ENCODE assay signal across 12 cellular contexts in the genomic region with DNA sequence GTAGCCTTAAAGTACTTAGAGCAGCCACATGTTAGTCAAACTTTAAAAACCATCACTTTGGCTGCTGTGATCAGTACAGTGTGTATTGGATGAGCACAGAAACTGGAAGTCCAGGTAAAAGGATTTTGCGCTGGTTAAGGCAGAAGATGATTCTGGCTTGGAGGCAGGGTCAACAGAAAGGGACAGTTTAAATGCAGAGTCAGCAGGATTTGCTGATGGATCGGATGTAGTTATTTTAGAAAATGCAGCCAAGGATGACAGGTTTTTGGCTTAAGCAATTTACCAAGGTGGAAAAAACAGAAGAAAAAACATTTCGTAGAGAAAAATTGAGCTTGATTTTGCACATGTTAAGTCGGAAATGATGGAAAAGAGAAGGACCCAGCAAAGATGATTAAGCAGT. TPM values are rescaled to one million over a fixed set of nuclear protein-coding genes. Genes with fewer than 3 reads are reported as not detected.
DNase-seq lines count a peak whose midpoint lies in the region; ATAC-seq and TF ChIP-seq lines count a peak whose summit lies in the region.
"Had no signal": no experiment of that assay in that cellular context is flagged by ENCODE, and none has a peak within 500 bp of the region (broad histone marks: within the 10 kb centered on the region; RNA-seq: fewer than 3 reads in every experiment).

No MANE protein-coding gene starts in this region.

- H3K79me2 ChIP-seq in trophoblast cell (ENCODE audit: control insufficient read depth, insufficient read depth, low read length, poor library complexity), result peaks cover 2% of the 10 kb centered on the region

- H3K36me3 Mint-ChIP-seq in CD4-positive, CD25-positive, alpha-beta regulatory T cell, result peaks cover 35% of the 10 kb centered on the region
- peaks cover 9% of the 10 kb centered on the region for H3K36me3 Mint-ChIP-seq in T-helper 17 cell (ENCODE audit: low read depth)
- peaks cover 16% of the 10 kb centered on the region for H3K36me3 Mint-ChIP-seq in glutamatergic neuron (ENCODE audit: unreplicated experiment)

- no peak overlapping the region for H2BK12ac ChIP-seq in trophoblast cell (ENCODE audit: low read length)

- no peak overlapping the region for H4K12ac ChIP-seq in trophoblast cell (ENCODE audit: low read depth, low read length)

- no peak overlapping the region for H3K4me3 ChIP-seq in CD4-positive, CD25-positive, alpha-beta regulatory T cell (ENCODE audit: low read depth, low read length)
- H3K4me3 ChIP-seq in gastrocnemius medialis (no peak overlapping the region), trophoblast cell (ENCODE audit: low read depth, low read length) (no peak overlapping the region)
- H3K4me3 ChIP-seq: BLaER1, GM23248, HAP-1 had no signal

- H4K91ac ChIP-seq in trophoblast cell (ENCODE audit: low read depth, low read length), result no peak overlapping the region

- TF ChIP-seq CTCF in glutamatergic neuron (IDR thresholded peaks at IDR 0.05; ENCODE audit: partially characterized antibody, unreplicated experiment) (no peak), gastrocnemius medialis (IDR thresholded peaks at IDR 0.05 in 4 of 5, conservative IDR thresholded peaks at IDR 0.05 in 1 of 5) (no peak)

- no peak overlapping the region for H2BK5ac ChIP-seq in trophoblast cell (ENCODE audit: low read depth, low read length, poor library complexity)

- H3K4me2 ChIP-seq in trophoblast cell (ENCODE audit: low read length), result no peak overlapping the region
- H3K4me2 ChIP-seq: BLaER1 had no signal

- no peaks in the 10 kb centered on the region for H3K9me3 ChIP-seq in CD4-positive, CD25-positive, alpha-beta regulatory T cell (ENCODE audit: control insufficient read depth in 2 of 2, low read length in 2 of 2)
- H3K9me3 ChIP-seq in T-helper 17 cell (ENCODE audit: control insufficient read depth, low read length, poor library complexity, severe bottlenecking) (no peaks in the 10 kb centered on the region), gastrocnemius medialis (no peaks in the 10 kb centered on the region), trophoblast cell (ENCODE audit: insufficient read depth, low read depth, low read length) (no peaks in the 10 kb centered on the region)
- H3K9me3 ChIP-seq: HAP-1 had no signal

- no peak for DNase-seq in CD4-positive, CD25-positive, alpha-beta regulatory T cell
- DNase-seq in T-helper 17 cell, result no peak
- no peak for DNase-seq in glutamatergic neuron
- DNase-seq in NCI-H2107 (lab: John Stamatoyannopoulos, UW), result no peak
- no peak for DNase-seq in gastrocnemius medialis
- no peak for DNase-seq in activated T-cell treated with anti-CD3 and anti-CD28 coated beads, Interleukin-2, amount 50 U/mL, for 1 hour
- no peak for DNase-seq in trophoblast cell
- DNase-seq: Calu3, DMS 273 treated with DMSO at 0.1 percent for 48 hours, GM23248 had no signal

- no peak overlapping the region for H3K4ac ChIP-seq in trophoblast cell (ENCODE audit: low read depth, low read length)

- intact Hi-C loops in gastrocnemius medialis (cut with DNase I; ENCODE audit: low total_unique reads), result no loop called here

- H3K4me1 Mint-ChIP-seq in CD4-positive, CD25-positive, alpha-beta regulatory T cell, result peaks cover 0 to 7% (median 5%) of the 10 kb centered on the region in 4 donors
- H3K4me1 Mint-ChIP-seq in T-helper 17 cell (peaks cover 5% of the 10 kb centered on the region), glutamatergic neuron (ENCODE audit: low read depth, unreplicated experiment) (no peaks in the 10 kb centered on the region)

- H3K23ac ChIP-seq in trophoblast cell (ENCODE audit: low read length), result no peak overlapping the region

- no peak overlapping the region for H2BK120ac ChIP-seq in trophoblast cell (ENCODE audit: insufficient read depth, low read length, poor library complexity)

- H3K4me3 Mint-ChIP-seq in CD4-positive, CD25-positive, alpha-beta regulatory T cell, result no peak overlapping the region
- no peak overlapping the region for H3K4me3 Mint-ChIP-seq in T-helper 17 cell
- no peak overlapping the region for H3K4me3 Mint-ChIP-seq in glutamatergic neuron (ENCODE audit: unreplicated experiment)

- no peaks in the 10 kb centered on the region for H3K9me3 Mint-ChIP-seq in CD4-positive, CD25-positive, alpha-beta regulatory T cell
- H3K9me3 Mint-ChIP-seq in glutamatergic neuron (ENCODE audit: unreplicated experiment), result peaks cover 4% of the 10 kb centered on the region

- no peak overlapping the region for H3K14ac ChIP-seq in trophoblast cell (ENCODE audit: low read length)

- no peak overlapping the region for H2AFZ ChIP-seq in trophoblast cell (ENCODE audit: insufficient read depth, low read length, poor library complexity)
- H2AFZ ChIP-seq: GM23248 had no signal

- TF ChIP-seq POLR2A in gastrocnemius medialis (IDR thresholded peaks at IDR 0.05), result no peak

- H3K4me1 ChIP-seq in CD4-positive, CD25-positive, alpha-beta regulatory T cell (ENCODE audit: control insufficient read depth, insufficient read depth, low read length, poor library complexity, severe bottlenecking), result no peaks in the 10 kb centered on the region
- H3K4me1 ChIP-seq in gastrocnemius medialis, result no peaks in the 10 kb centered on the region
- peaks cover 8% of the 10 kb centered on the region in 2 experiments for H3K4me1 ChIP-seq in trophoblast cell (ENCODE audit: control insufficient read depth in 1 of 2, insufficient read depth in 2 of 2, low read length in 2 of 2)
- H3K4me1 ChIP-seq: BLaER1, HAP-1 had no signal

- H3K27ac ChIP-seq in CD4-positive, CD25-positive, alpha-beta regulatory T cell (ENCODE audit: insufficient read depth, low read length, poor library complexity, severe bottlenecking), result no peak overlapping the region
- H3K27ac ChIP-seq in gastrocnemius medialis, result no peak overlapping the region
- no peak overlapping the region for H3K27ac ChIP-seq in trophoblast cell (ENCODE audit: low read depth, low read length)
- H3K27ac ChIP-seq: BLaER1, GM23248 had no signal

- H3K18ac ChIP-seq in trophoblast cell (ENCODE audit: low read length), result no peak overlapping the region

- in situ Hi-C loops in gastrocnemius medialis (cut with MboI; ENCODE audit: low sequenced_read_pairs in 4 of 4), result no loop called here

- peaks cover 19% of the 10 kb centered on the region for H3K36me3 ChIP-seq in CD4-positive, CD25-positive, alpha-beta regulatory T cell (ENCODE audit: control insufficient read depth, insufficient read depth, low read length)
- peaks cover 0 to 26% of the 10 kb centered on the region in 2 donors for H3K36me3 ChIP-seq in gastrocnemius medialis
- peaks cover 25 to 39% of the 10 kb centered on the region in 2 experiments for H3K36me3 ChIP-seq in trophoblast cell (ENCODE audit: control insufficient read depth in 1 of 2, insufficient read depth in 2 of 2, low read length in 2 of 2)
- H3K36me3 ChIP-seq: HAP-1 had no signal

- peaks cover 11% of the 10 kb centered on the region for H3K79me1 ChIP-seq in trophoblast cell (ENCODE audit: low read length)

- no peak overlapping the region for H2AK5ac ChIP-seq in trophoblast cell (ENCODE audit: low read length)

- no peaks in the 10 kb centered on the region for H3K27me3 ChIP-seq in CD4-positive, CD25-positive, alpha-beta regulatory T cell (ENCODE audit: control insufficient read depth, insufficient read depth, low read length)
- H3K27me3 ChIP-seq in gastrocnemius medialis (no peaks in the 10 kb centered on the region), trophoblast cell (ENCODE audit: insufficient read depth, low read length) (no peaks in the 10 kb centered on the region)
- H3K27me3 ChIP-seq: BLaER1 had no signal

- no peak overlapping the region for H4K8ac ChIP-seq in trophoblast cell (ENCODE audit: low read depth, low read length)

- no peak overlapping the region for H3K9ac ChIP-seq in trophoblast cell (ENCODE audit: low read length)
- H3K9ac ChIP-seq: BLaER1, GM23248 had no signal

- no peak for ATAC-seq in CD4-positive, CD25-positive, alpha-beta regulatory T cell (ENCODE audit: low read depth in 2 of 2)
- ATAC-seq in T-helper 17 cell, result no peak
- ATAC-seq in gastrocnemius medialis, result no peak

- peak overlapping the region in 2 of 3 donors; percentile 1 to 40 for H3K27ac Mint-ChIP-seq in CD4-positive, CD25-positive, alpha-beta regulatory T cell
- H3K27ac Mint-ChIP-seq in T-helper 17 cell, result peak overlapping the region; percentile 63
- H3K27ac Mint-ChIP-seq in glutamatergic neuron (ENCODE audit: unreplicated experiment), result peak overlapping the region; percentile 10

- no peaks in the 10 kb centered on the region for H3K27me3 Mint-ChIP-seq in CD4-positive, CD25-positive, alpha-beta regulatory T cell
- no peaks in the 10 kb centered on the region for H3K27me3 Mint-ChIP-seq in T-helper 17 cell
- peaks cover 4% of the 10 kb centered on the region for H3K27me3 Mint-ChIP-seq in glutamatergic neuron (ENCODE audit: unreplicated experiment)

- no CpG with 5 or more reads among the region's 4 CpGs for WGBS in trophoblast cell (ENCODE audit: extremely low coverage, insufficient coverage, insufficient read length)

RNA-seq across cellular contexts. Expression of a gene that starts 45.9 kb away (rescaled TPM):
- 68.2 TPM for total RNA-seq in CD4-positive, CD25-positive, alpha-beta regulatory T cell
- polyA plus RNA-seq in CD4-positive, CD25-positive, alpha-beta regulatory T cell, result 10 to 100 TPM; 31.8 to 55.6 (median 44.6) TPM
- total RNA-seq in T-helper 17 cell (10 to 100 TPM; 45.2 to 51.0 TPM), glutamatergic neuron (ENCODE audit: unreplicated experiment) (34.7 TPM), gastrocnemius medialis (10 to 100 TPM; 28.1 to 35.5 (median 31.7) TPM)
- 21.7 and 22.7 TPM in 2 replicates for polyA plus RNA-seq in trophoblast cell (2013)

Comparison
In these comparisons a context has a peak if more than half of its experiments do, and no peak if none do; other contexts are left out.
1. H3K27ac Mint-ChIP-seq: peak in every context shown above with its lines; median percentile 63 in T-helper 17 cell; 20 in CD4-positive, CD25-positive, alpha-beta regulatory T cell; 10 in glutamatergic neuron.